In the genomic region with DNA sequence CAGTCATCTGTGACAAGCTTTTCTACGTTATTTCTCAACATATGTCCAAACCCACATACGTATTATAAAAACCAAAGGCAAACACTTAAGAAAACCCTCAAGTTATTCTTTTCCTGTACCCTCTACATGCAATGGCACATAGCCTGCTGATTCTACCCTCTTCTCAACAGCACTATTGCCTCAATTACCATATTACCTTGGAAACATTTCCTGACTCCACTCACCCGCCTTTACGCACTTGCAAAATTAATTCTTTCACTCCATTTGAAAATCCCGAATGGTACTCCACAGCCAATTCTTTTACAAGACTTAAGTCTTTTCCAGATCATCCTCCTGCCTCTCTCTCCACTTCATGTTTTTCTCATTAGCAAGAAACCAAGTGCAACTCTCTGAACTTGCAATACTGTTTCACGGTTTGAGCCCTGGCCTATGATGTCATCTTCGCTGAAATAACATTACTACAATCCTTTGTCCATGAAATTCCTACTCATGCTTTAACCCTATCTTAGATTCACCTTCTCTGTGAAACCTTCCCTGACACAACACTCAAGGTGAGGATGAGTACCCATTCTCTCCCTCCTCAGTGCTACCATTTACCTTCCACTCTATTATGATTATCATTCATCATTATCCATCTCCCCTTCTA, we compare ENCODE assay signal across 12 cellular contexts. TPM values are rescaled to one million over a fixed set of nuclear protein-coding genes. Genes with fewer than 3 reads are reported as not detected.
DNase-seq lines count a peak whose midpoint lies in the region; ATAC-seq, FAIRE-seq and TF ChIP-seq lines count a peak whose summit lies in the region.
"Had no signal": no experiment of that assay in that cellular context is flagged by ENCODE, and none has a peak within 500 bp of the region (broad histone marks: within the 10 kb centered on the region; RNA-seq: fewer than 3 reads in every experiment).

No MANE protein-coding gene starts in this region.

- ATAC-seq in sciatic nerve (peak; percentile 90), HG02970 (IDR thresholded peaks at IDR 0.05; ENCODE audit: low FRiP score, unreplicated experiment) (no peak)
- ATAC-seq: stimulated activated effector memory CD8-positive, alpha-beta T cell treated with anti-CD3 and anti-CD28 coated beads, Interleukin-12 subunit alpha, Interleukin-12 subunit beta, amount 100 ng/mL, for 72 hours had no signal

- in situ Hi-C loops in GM13976 (cut with MboI; ENCODE audit: low sequenced_read_pairs, unreplicated experiment): no loop called here

- peaks cover 25% of the 10 kb centered on the region for H3K4me1 Mint-ChIP-seq in activated naive CD8-positive, alpha-beta T cell treated with anti-CD3 and anti-CD28 coated beads for 36 hours
- H3K4me1 Mint-ChIP-seq: stimulated activated effector memory CD8-positive, alpha-beta T cell treated with anti-CD3 and anti-CD28 coated beads, Interleukin-12 subunit alpha, Interleukin-12 subunit beta, amount 100 ng/mL, for 72 hours had no signal

- H3K36me3 Mint-ChIP-seq in activated naive CD8-positive, alpha-beta T cell treated with anti-CD3 and anti-CD28 coated beads for 36 hours: no peaks in the 10 kb centered on the region
- H3K36me3 Mint-ChIP-seq: natural killer cell treated with Interleukin-12 subunit alpha and Interleukin-12 subunit beta and Interleukin-15 and Interleukin-18, amount 100 ng/mL, for 72 hours; stimulated activated effector memory CD8-positive, alpha-beta T cell treated with anti-CD3 and anti-CD28 coated beads, Interleukin-12 subunit alpha, Interleukin-12 subunit beta, amount 100 ng/mL, for 72 hours had no signal

- intact Hi-C loops in sciatic nerve (cut with DNase I): no loop called here

- no peak overlapping the region for H3K4me3 ChIP-seq in fibroblast of mammary gland (ENCODE audit: control insufficient read depth, low read depth, low read length)

- DNase-seq in GM12891 (ENCODE audit: insufficient read length, low spot score): no peak
- DNase-seq in NCI-H345 treated with DMSO at 0.1 percent for 48 hours (lab: John Stamatoyannopoulos, UW; ENCODE audit: unreplicated experiment): peak; percentile 16
- DNase-seq in fibroblast of mammary gland (ENCODE audit: low read depth): peak; percentile 70
- DNase-seq in sciatic nerve (ENCODE audit: low spot score): no peak
- no peak for DNase-seq in GM13976 (ENCODE audit: low spot score)
- DNase-seq in activated naive CD8-positive, alpha-beta T cell treated with anti-CD3 and anti-CD28 coated beads for 36 hours: no peak
- DNase-seq: activated T-cell treated with anti-CD3 and anti-CD28 coated beads for 4 hours, NCI-H2081 treated with DMSO at 0.1 percent for 48 hours had no signal

- peak; percentile 81 for FAIRE-seq in GM12891 (lab: Jason Lieb, UNC)
- FAIRE-seq: TTC549 had no signal

- no peak overlapping the region for H3K4me3 Mint-ChIP-seq in activated naive CD8-positive, alpha-beta T cell treated with anti-CD3 and anti-CD28 coated beads for 36 hours
- H3K4me3 Mint-ChIP-seq: stimulated activated effector memory CD8-positive, alpha-beta T cell treated with anti-CD3 and anti-CD28 coated beads, Interleukin-12 subunit alpha, Interleukin-12 subunit beta, amount 100 ng/mL, for 72 hours had no signal

- no peak overlapping the region for H3K27ac Mint-ChIP-seq in activated naive CD8-positive, alpha-beta T cell treated with anti-CD3 and anti-CD28 coated beads for 36 hours
- H3K27ac Mint-ChIP-seq: stimulated activated effector memory CD8-positive, alpha-beta T cell treated with anti-CD3 and anti-CD28 coated beads, Interleukin-12 subunit alpha, Interleukin-12 subunit beta, amount 100 ng/mL, for 72 hours had no signal

- H3K27me3 Mint-ChIP-seq in activated naive CD8-positive, alpha-beta T cell treated with anti-CD3 and anti-CD28 coated beads for 36 hours: no peaks in the 10 kb centered on the region
- H3K27me3 Mint-ChIP-seq: natural killer cell treated with Interleukin-12 subunit alpha and Interleukin-12 subunit beta and Interleukin-15 and Interleukin-18, amount 100 ng/mL, for 72 hours had no signal

- no peaks in the 10 kb centered on the region for H3K9me3 Mint-ChIP-seq in activated naive CD8-positive, alpha-beta T cell treated with anti-CD3 and anti-CD28 coated beads for 36 hours
- H3K9me3 Mint-ChIP-seq: natural killer cell treated with Interleukin-12 subunit alpha and Interleukin-12 subunit beta and Interleukin-15 and Interleukin-18, amount 100 ng/mL, for 72 hours; stimulated activated effector memory CD8-positive, alpha-beta T cell treated with anti-CD3 and anti-CD28 coated beads, Interleukin-12 subunit alpha, Interleukin-12 subunit beta, amount 100 ng/mL, for 72 hours had no signal

- TF ChIP-seq CTCF in fibroblast of mammary gland (conservative IDR thresholded peaks at IDR 0.05; ENCODE audit: control insufficient read depth, insufficient read depth, low read depth, low read length) (no peak), GM13976 (IDR thresholded peaks at IDR 0.05; ENCODE audit: borderline replicate concordance, control extremely low read depth, extremely low read depth, insufficient read depth, missing control alignments) (no peak)

- no peak for TF ChIP-seq POLR2A in GM12891 (IDR thresholded peaks at IDR 0.05; ENCODE audit: low read depth, low read length)

TF ChIP-seq in GM12891, 5 proteins besides CTCF, POLR2A, EP300 and RAD21:
- TF ChIP-seq SPI1 (IDR thresholded peaks at IDR 0.05; ENCODE audit: low read depth, low read length) (no peak), POLR2AphosphoS5 (IDR thresholded peaks at IDR 0.05; ENCODE audit: low read depth, low read length) (no peak), TAF1 (IDR thresholded peaks at IDR 0.05; ENCODE audit: low read depth, low read length) (no peak), PAX5 (IDR thresholded peaks at IDR 0.05; ENCODE audit: insufficient read depth, low read length, severe bottlenecking) (no peak), POU2F2 (IDR thresholded peaks at IDR 0.05; ENCODE audit: low read depth, low read length) (no peak)
TF ChIP-seq in GM12891: peak in this region for 0.

RNA-seq across cellular contexts. Expression of a gene that starts 29.0 kb away (rescaled TPM):
- polyA plus RNA-seq in GM12891 (2012; ENCODE audit: low read depth, missing spikeins): 3.9 TPM
- 139 TPM for total RNA-seq in sciatic nerve
- total RNA-seq in activated naive CD8-positive, alpha-beta T cell treated with anti-CD3 and anti-CD28 coated beads for 36 hours: 1 to 10 TPM; 4.4 to 5.7 TPM

Comparison
In these comparisons a context has a peak if more than half of its experiments do, and no peak if none do; other contexts are left out.
1. DNase-seq: peak in NCI-H345 treated with DMSO at 0.1 percent for 48 hours (single experiment) and fibroblast of mammary gland (single experiment); none in GM12891 (single experiment), sciatic nerve (single experiment), GM13976 (single experiment) and activated naive CD8-positive, alpha-beta T cell treated with anti-CD3 and anti-CD28 coated beads for 36 hours (single experiment).
2. RNA of a gene that starts 29.0 kb away (total RNA-seq): 139 TPM in sciatic nerve (single experiment); 4.4 to 5.7 TPM in activated naive CD8-positive, alpha-beta T cell treated with anti-CD3 and anti-CD28 coated beads for 36 hours; every median in the first group is over 10 times any median in the second.